ENCODE assay signal across 1 cellular context in genomic region chr9:89442501-89442978, GRCh38.
TF ChIP-seq lines count a peak whose summit lies in the region.

No MANE protein-coding gene starts in this region.

TF ChIP-seq in GM12878, 131 proteins besides CTCF, POLR2A, EP300 and RAD21 (continued from another document):
- TF ChIP-seq, protein P1, sequence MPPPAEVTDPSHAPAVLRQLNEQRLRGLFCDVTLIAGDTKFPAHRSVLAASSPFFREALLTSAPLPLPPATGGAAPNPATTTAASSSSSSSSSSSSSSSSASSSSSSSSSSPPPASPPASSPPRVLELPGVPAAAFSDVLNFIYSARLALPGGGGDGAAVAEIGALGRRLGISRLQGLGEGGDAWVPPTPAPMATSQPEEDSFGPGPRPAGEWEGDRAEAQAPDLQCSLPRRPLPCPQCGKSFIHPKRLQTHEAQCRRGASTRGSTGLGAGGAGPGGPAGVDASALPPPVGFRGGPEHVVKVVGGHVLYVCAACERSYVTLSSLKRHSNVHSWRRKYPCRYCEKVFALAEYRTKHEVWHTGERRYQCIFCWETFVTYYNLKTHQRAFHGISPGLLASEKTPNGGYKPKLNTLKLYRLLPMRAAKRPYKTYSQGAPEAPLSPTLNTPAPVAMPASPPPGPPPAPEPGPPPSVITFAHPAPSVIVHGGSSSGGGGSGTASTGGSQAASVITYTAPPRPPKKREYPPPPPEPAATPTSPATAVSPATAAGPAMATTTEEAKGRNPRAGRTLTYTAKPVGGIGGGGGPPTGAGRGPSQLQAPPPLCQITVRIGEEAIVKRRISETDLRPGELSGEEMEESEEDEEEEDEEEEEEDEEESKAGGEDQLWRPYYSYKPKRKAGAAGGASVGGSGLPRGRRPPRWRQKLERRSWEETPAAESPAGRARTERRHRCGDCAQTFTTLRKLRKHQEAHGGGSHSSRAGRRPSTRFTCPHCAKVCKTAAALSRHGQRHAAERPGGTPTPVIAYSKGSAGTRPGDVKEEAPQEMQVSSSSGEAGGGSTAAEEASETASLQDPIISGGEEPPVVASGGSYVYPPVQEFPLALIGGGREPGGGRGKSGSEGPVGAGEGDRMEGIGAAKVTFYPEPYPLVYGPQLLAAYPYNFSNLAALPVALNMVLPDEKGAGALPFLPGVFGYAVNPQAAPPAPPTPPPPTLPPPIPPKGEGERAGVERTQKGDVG (CRISPR knock-in tag; IDR thresholded peaks at IDR 0.05): no peak
- TF ChIP-seq MEF2A (IDR thresholded peaks at IDR 0.05; ENCODE audit: insufficient read depth, low read depth, low read length) (peak; percentile 48; the same call in 1 of the 2 replicates), SPI1 (IDR thresholded peaks at IDR 0.05; ENCODE audit: borderline replicate concordance, insufficient read depth, low read depth, low read length) (peak; percentile 85), TCF7 (IDR thresholded peaks at IDR 0.05; ENCODE audit: borderline replicate concordance) (no peak), BMI1 (IDR thresholded peaks at IDR 0.05; ENCODE audit: borderline replicate concordance) (no peak), EZH2 (IDR thresholded peaks at IDR 0.05; ENCODE audit: borderline replicate concordance, control insufficient read depth, low read depth, low read length) (no peak), SIX5 (IDR thresholded peaks at IDR 0.05; ENCODE audit: low read depth, low read length, severe bottlenecking) (no peak), TCF12 (IDR thresholded peaks at IDR 0.05; ENCODE audit: low read depth, low read length) (no peak), ATF3 (IDR thresholded peaks at IDR 0.05; ENCODE audit: borderline replicate concordance, extremely low read depth, low read depth, low read length) (no peak), EED (IDR thresholded peaks at IDR 0.05; ENCODE audit: low read depth) (peak; percentile 64)
- TF ChIP-seq, protein P2, sequence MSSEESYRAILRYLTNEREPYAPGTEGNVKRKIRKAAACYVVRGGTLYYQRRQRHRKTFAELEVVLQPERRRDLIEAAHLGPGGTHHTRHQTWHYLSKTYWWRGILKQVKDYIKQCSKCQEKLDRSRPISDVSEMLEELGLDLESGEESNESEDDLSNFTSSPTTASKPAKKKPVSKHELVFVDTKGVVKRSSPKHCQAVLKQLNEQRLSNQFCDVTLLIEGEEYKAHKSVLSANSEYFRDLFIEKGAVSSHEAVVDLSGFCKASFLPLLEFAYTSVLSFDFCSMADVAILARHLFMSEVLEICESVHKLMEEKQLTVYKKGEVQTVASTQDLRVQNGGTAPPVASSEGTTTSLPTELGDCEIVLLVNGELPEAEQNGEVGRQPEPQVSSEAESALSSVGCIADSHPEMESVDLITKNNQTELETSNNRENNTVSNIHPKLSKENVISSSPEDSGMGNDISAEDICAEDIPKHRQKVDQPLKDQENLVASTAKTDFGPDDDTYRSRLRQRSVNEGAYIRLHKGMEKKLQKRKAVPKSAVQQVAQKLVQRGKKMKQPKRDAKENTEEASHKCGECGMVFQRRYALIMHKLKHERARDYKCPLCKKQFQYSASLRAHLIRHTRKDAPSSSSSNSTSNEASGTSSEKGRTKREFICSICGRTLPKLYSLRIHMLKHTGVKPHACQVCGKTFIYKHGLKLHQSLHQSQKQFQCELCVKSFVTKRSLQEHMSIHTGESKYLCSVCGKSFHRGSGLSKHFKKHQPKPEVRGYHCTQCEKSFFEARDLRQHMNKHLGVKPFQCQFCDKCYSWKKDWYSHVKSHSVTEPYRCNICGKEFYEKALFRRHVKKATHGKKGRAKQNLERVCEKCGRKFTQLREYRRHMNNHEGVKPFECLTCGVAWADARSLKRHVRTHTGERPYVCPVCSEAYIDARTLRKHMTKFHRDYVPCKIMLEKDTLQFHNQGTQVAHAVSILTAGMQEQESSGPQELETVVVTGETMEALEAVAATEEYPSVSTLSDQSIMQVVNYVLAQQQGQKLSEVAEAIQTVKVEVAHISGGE (CRISPR knock-in tag; IDR thresholded peaks at IDR 0.05): no peak
- TF ChIP-seq, protein P3, sequence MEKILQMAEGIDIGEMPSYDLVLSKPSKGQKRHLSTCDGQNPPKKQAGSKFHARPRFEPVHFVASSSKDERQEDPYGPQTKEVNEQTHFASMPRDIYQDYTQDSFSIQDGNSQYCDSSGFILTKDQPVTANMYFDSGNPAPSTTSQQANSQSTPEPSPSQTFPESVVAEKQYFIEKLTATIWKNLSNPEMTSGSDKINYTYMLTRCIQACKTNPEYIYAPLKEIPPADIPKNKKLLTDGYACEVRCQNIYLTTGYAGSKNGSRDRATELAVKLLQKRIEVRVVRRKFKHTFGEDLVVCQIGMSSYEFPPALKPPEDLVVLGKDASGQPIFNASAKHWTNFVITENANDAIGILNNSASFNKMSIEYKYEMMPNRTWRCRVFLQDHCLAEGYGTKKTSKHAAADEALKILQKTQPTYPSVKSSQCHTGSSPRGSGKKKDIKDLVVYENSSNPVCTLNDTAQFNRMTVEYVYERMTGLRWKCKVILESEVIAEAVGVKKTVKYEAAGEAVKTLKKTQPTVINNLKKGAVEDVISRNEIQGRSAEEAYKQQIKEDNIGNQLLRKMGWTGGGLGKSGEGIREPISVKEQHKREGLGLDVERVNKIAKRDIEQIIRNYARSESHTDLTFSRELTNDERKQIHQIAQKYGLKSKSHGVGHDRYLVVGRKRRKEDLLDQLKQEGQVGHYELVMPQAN (conservative IDR thresholded peaks at IDR 0.05): no peak
